In the genomic region with DNA sequence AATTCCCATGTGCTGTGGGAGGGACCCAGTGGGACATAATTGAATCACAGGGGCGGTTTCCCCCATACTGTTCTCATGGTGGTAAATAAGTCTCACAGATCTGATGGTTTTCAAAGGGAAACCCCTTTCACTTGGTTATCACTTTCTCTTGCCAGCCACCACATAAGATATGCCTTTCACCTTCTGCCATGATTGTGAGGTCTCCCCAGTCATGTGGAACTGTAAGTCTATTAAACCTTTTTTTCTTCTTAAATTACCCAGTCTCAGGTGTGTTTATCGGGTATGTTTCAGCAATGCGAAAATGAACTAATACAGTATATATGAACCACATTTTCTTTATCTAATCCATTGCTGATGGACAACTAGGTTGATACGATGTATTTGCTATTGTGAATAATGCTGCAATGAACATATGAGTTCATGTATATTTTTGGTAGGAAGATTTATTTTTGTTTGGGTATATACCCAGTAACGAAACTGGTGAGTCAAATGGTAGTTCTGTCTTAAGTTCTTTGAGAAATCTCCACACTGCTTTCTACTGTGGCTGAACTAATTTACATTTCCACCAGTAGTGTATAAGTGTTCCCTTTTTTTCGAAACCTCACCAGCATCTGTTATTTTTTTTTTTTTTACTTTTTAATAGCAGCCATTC, we compare ENCODE assay signal across 18 cellular contexts.
DNase-seq lines count a peak whose midpoint lies in the region; ATAC-seq, FAIRE-seq and TF ChIP-seq lines count a peak whose summit lies in the region.
"Had no signal": no experiment of that assay in that cellular context is flagged by ENCODE, and none has a peak within 500 bp of the region (broad histone marks: within the 10 kb centered on the region; RNA-seq: fewer than 3 reads in every experiment).

No MANE protein-coding gene starts in this region.

- no peak for DNase-seq in D721Med (ENCODE audit: insufficient read length, low spot score)
- DNase-seq in chondrocyte (ENCODE audit: low spot score), result no peak
- DNase-seq in activated T-cell treated with anti-CD3 and anti-CD28 coated beads, Interleukin-2, amount 50 U/mL, for 72 hours, result no peak
- no peak for DNase-seq in LoVo (ENCODE audit: low spot score)
- DNase-seq: activated B cell treated with CpG ODN at 0.5 μM for 24 hours; activated T-cell treated with anti-CD3 and anti-CD28 coated beads, Interleukin-2, amount 50 U/mL, for 24 hours; H9; NCI-H187; NCI-H774; stimulated activated CD4-positive, alpha-beta T cell treated with anti-CD3 and anti-CD28 coated beads, Interleukin-15, amount 100 ng/mL, for 24 hours had no signal

- no peaks in the 10 kb centered on the region for H3K27me3 Mint-ChIP-seq in chondrocyte (ENCODE audit: low read depth)
- no peaks in the 10 kb centered on the region for H3K27me3 Mint-ChIP-seq in activated T-cell treated with anti-CD3 and anti-CD28 coated beads, Interleukin-2, amount 50 U/mL, for 72 hours (ENCODE audit: low read depth)
- H3K27me3 Mint-ChIP-seq: activated B cell treated with CpG ODN at 0.5 μM for 24 hours; activated T-cell treated with anti-CD3 and anti-CD28 coated beads, Interleukin-2, amount 50 U/mL, for 24 hours; dendritic cell treated with granulocyte-macrophage colony-stimulating factor and Interleukin-4, amounts not matched to agents 40 ng/mL and 50 ng/mL, for 4 days; memory B cell; type B pancreatic cell had no signal

- H3K4me3 Mint-ChIP-seq in chondrocyte (ENCODE audit: unreplicated experiment), result no peak overlapping the region
- no peak overlapping the region for H3K4me3 Mint-ChIP-seq in activated T-cell treated with anti-CD3 and anti-CD28 coated beads, Interleukin-2, amount 50 U/mL, for 72 hours
- H3K4me3 Mint-ChIP-seq: activated B cell treated with CpG ODN at 0.5 μM for 24 hours; activated T-cell treated with anti-CD3 and anti-CD28 coated beads, Interleukin-2, amount 50 U/mL, for 24 hours; dendritic cell treated with granulocyte-macrophage colony-stimulating factor and Interleukin-4, amounts not matched to agents 40 ng/mL and 50 ng/mL, for 4 days; H9; memory B cell; type B pancreatic cell had no signal

- peaks cover 19% of the 10 kb centered on the region for H3K9me3 Mint-ChIP-seq in chondrocyte (ENCODE audit: low read depth)
- H3K9me3 Mint-ChIP-seq in activated T-cell treated with anti-CD3 and anti-CD28 coated beads, Interleukin-2, amount 50 U/mL, for 72 hours, result peaks cover 1 to 2% of the 10 kb centered on the region in 2 donors
- H3K9me3 Mint-ChIP-seq: dendritic cell treated with granulocyte-macrophage colony-stimulating factor and Interleukin-4, amounts not matched to agents 40 ng/mL and 50 ng/mL, for 4 days had no signal

- ATAC-seq in GM19351 (IDR thresholded peaks at IDR 0.05; ENCODE audit: unreplicated experiment) (peak; percentile 93), HG02763 (IDR thresholded peaks at IDR 0.05; ENCODE audit: unreplicated experiment) (peak; percentile 87), HG03378 (IDR thresholded peaks at IDR 0.05; ENCODE audit: unreplicated experiment) (peak; percentile 88), GM19397 (IDR thresholded peaks at IDR 0.05; ENCODE audit: unreplicated experiment) (no peak)
- ATAC-seq in activated T-cell treated with anti-CD3 and anti-CD28 coated beads, Interleukin-2, amount 50 U/mL, for 72 hours (replicated peaks in 1 of 2), result no peak
- ATAC-seq: A549 had no signal

- peaks cover 5% of the 10 kb centered on the region for H3K4me1 Mint-ChIP-seq in chondrocyte (ENCODE audit: low read depth)
- no peaks in the 10 kb centered on the region for H3K4me1 Mint-ChIP-seq in activated T-cell treated with anti-CD3 and anti-CD28 coated beads, Interleukin-2, amount 50 U/mL, for 72 hours (ENCODE audit: low read depth)
- H3K4me1 Mint-ChIP-seq: activated B cell treated with CpG ODN at 0.5 μM for 24 hours, H9, memory B cell had no signal

- no peak overlapping the region for H3K27ac Mint-ChIP-seq in chondrocyte (ENCODE audit: unreplicated experiment)
- no peak overlapping the region for H3K27ac Mint-ChIP-seq in activated T-cell treated with anti-CD3 and anti-CD28 coated beads, Interleukin-2, amount 50 U/mL, for 72 hours
- H3K27ac Mint-ChIP-seq: activated B cell treated with CpG ODN at 0.5 μM for 24 hours; activated T-cell treated with anti-CD3 and anti-CD28 coated beads, Interleukin-2, amount 50 U/mL, for 24 hours; dendritic cell treated with granulocyte-macrophage colony-stimulating factor and Interleukin-4, amounts not matched to agents 40 ng/mL and 50 ng/mL, for 4 days; H9; memory B cell; type B pancreatic cell had no signal

- peak; percentile 46 for FAIRE-seq in D721Med (lab: Jason Lieb, UNC)

- peaks cover 3% of the 10 kb centered on the region for H3K36me3 Mint-ChIP-seq in chondrocyte (ENCODE audit: low read depth)
- H3K36me3 Mint-ChIP-seq in activated T-cell treated with anti-CD3 and anti-CD28 coated beads, Interleukin-2, amount 50 U/mL, for 72 hours (ENCODE audit: insufficient read depth in 2 of 2), result no peaks in the 10 kb centered on the region
- H3K36me3 Mint-ChIP-seq: memory B cell, type B pancreatic cell had no signal

- TF ChIP-seq CTCF in D721Med (IDR thresholded peaks at IDR 0.05; ENCODE audit: insufficient read depth, missing control alignments) (no peak), chondrocyte (IDR thresholded peaks at IDR 0.05) (no peak)

Comparison
In these comparisons a context has a peak if more than half of its experiments do, and no peak if none do; other contexts are left out.
1. ATAC-seq: peak in GM19351 (single experiment), HG02763 (single experiment) and HG03378 (single experiment); none in GM19397 (single experiment) and activated T-cell treated with anti-CD3 and anti-CD28 coated beads, Interleukin-2, amount 50 U/mL, for 72 hours (0 of 2).